In genomic region chr1:59146651-59147358, GRCh38 we compare ENCODE assay signal across 8 cellular contexts.
DNase-seq lines count a peak whose midpoint lies in the region; ATAC-seq and TF ChIP-seq lines count a peak whose summit lies in the region.

No MANE protein-coding gene starts in this region.

- peak overlapping the region; percentile 18 for H3K27ac ChIP-seq in urinary bladder (ENCODE audit: low read depth)

- intact Hi-C loops in activated T-helper 2 cell treated with anti-CD3 and anti-CD28 coated beads, Interferon-gamma antibody, Interleukin-2, Interleukin-4, amounts not matched to agents 10 μg/mL and 5 μg/mL and 100 μg/mL, durations not matched to agents 14 hours and 24 hours and 36 hours (cut with micrococcal nuclease) = loop anchor here (10.0 kb wide), 2 partner anchors 148 to 188 kb away; partner anchors contain the start of gene FGGY

- TF ChIP-seq CTCF in osteocyte (IDR thresholded peaks at IDR 0.05) = no peak

- H3K27me3 Mint-ChIP-seq in activated T-helper 2 cell treated with anti-CD3 and anti-CD28 coated beads, Interferon-gamma antibody, Interleukin-2, Interleukin-4, amounts not matched to agents 10 μg/mL and 5 μg/mL and 100 μg/mL, durations not matched to agents 14 hours and 24 hours and 36 hours (ENCODE audit: low read depth) = no peaks in the 10 kb centered on the region
- H3K27me3 Mint-ChIP-seq in osteocyte (ENCODE audit: unreplicated experiment) = no peaks in the 10 kb centered on the region

- H3K9me3 Mint-ChIP-seq in activated T-helper 2 cell treated with anti-CD3 and anti-CD28 coated beads, Interferon-gamma antibody, Interleukin-2, Interleukin-4, amounts not matched to agents 10 μg/mL and 5 μg/mL and 100 μg/mL, durations not matched to agents 14 hours and 24 hours and 36 hours = no peaks in the 10 kb centered on the region
- H3K9me3 Mint-ChIP-seq in osteocyte (ENCODE audit: unreplicated experiment) = no peaks in the 10 kb centered on the region

- peak overlapping the region; percentile 89 for H3K27ac Mint-ChIP-seq in activated T-helper 2 cell treated with anti-CD3 and anti-CD28 coated beads, Interferon-gamma antibody, Interleukin-2, Interleukin-4, amounts not matched to agents 10 μg/mL and 5 μg/mL and 100 μg/mL, durations not matched to agents 14 hours and 24 hours and 36 hours
- H3K27ac Mint-ChIP-seq in osteocyte (ENCODE audit: unreplicated experiment) = peak overlapping the region; percentile 71

- WGBS in urinary bladder = 4% methylated on average over 52 of the region's 52 CpGs

- H3K4me1 ChIP-seq in urinary bladder (ENCODE audit: insufficient read depth) = no peaks in the 10 kb centered on the region

- peak; percentile 47 for DNase-seq in DMS53 treated with DMSO at 0.1 percent for 48 hours (lab: John Stamatoyannopoulos, UW; ENCODE audit: unreplicated experiment)
- peak; percentile 6 for DNase-seq in MV-4-11 (lab: John Stamatoyannopoulos, UW)
- peak; percentile 44 for DNase-seq in activated T-helper 2 cell treated with anti-CD3 and anti-CD28 coated beads, Interferon-gamma antibody, Interleukin-2, Interleukin-4, amounts not matched to agents 10 μg/mL and 5 μg/mL and 100 μg/mL, durations not matched to agents 14 hours and 24 hours and 36 hours (ENCODE audit: low spot score)
- DNase-seq in germinal center (ENCODE audit: low spot score) = peak; percentile 47
- DNase-seq in osteocyte (ENCODE audit: extremely low spot score, unreplicated experiment) = peak; percentile 85

- H3K4me1 Mint-ChIP-seq in activated T-helper 2 cell treated with anti-CD3 and anti-CD28 coated beads, Interferon-gamma antibody, Interleukin-2, Interleukin-4, amounts not matched to agents 10 μg/mL and 5 μg/mL and 100 μg/mL, durations not matched to agents 14 hours and 24 hours and 36 hours (ENCODE audit: low read depth) = peaks cover 47% of the 10 kb centered on the region
- H3K4me1 Mint-ChIP-seq in osteocyte (ENCODE audit: unreplicated experiment) = peaks cover 59% of the 10 kb centered on the region

- no peaks in the 10 kb centered on the region for H3K36me3 ChIP-seq in urinary bladder (ENCODE audit: insufficient read depth)

- peak overlapping the region; percentile 37 for H3K4me3 ChIP-seq in urinary bladder (ENCODE audit: low read depth, low read length)

- ATAC-seq in GM21723 (IDR thresholded peaks at IDR 0.05; ENCODE audit: unreplicated experiment) (peak; percentile 59), GM18861 (IDR thresholded peaks at IDR 0.05; ENCODE audit: unreplicated experiment) (no peak)

- no peaks in the 10 kb centered on the region for H3K36me3 Mint-ChIP-seq in activated T-helper 2 cell treated with anti-CD3 and anti-CD28 coated beads, Interferon-gamma antibody, Interleukin-2, Interleukin-4, amounts not matched to agents 10 μg/mL and 5 μg/mL and 100 μg/mL, durations not matched to agents 14 hours and 24 hours and 36 hours (ENCODE audit: low read depth)
- no peaks in the 10 kb centered on the region for H3K36me3 Mint-ChIP-seq in osteocyte (ENCODE audit: unreplicated experiment)

- H3K4me3 Mint-ChIP-seq in activated T-helper 2 cell treated with anti-CD3 and anti-CD28 coated beads, Interferon-gamma antibody, Interleukin-2, Interleukin-4, amounts not matched to agents 10 μg/mL and 5 μg/mL and 100 μg/mL, durations not matched to agents 14 hours and 24 hours and 36 hours (ENCODE audit: low read depth) = peak overlapping the region; percentile 91
- peak overlapping the region; percentile 82 for H3K4me3 Mint-ChIP-seq in osteocyte (ENCODE audit: unreplicated experiment)

Comparison
In these comparisons a context has a peak if more than half of its experiments do, and no peak if none do; other contexts are left out.
1. DNase-seq: peak in every context shown above with its lines; median percentile 85 in osteocyte; 47 in DMS53 treated with DMSO at 0.1 percent for 48 hours; 47 in germinal center; 44 in activated T-helper 2 cell treated with anti-CD3 and anti-CD28 coated beads, Interferon-gamma antibody, Interleukin-2, Interleukin-4, amounts not matched to agents 10 μg/mL and 5 μg/mL and 100 μg/mL, durations not matched to agents 14 hours and 24 hours and 36 hours; 6 in MV-4-11.